In the genomic region with DNA sequence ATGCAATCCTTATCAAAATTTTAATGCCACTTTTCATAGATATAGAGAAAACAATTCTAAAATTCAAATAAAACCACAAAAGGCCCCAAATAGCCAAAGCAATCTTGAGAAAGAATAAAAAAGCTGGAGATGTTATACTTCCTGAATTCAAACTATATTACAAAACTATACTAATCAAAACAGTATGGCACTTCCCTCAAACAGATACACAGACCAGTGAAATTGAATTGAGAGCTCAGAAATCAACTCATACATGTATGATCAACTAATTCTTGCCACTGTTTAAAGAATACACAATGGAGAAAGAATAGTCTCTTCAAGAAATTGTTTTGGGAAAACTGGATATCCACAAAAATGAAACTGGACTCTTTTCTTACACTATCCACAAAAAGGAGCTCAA, we compare ENCODE assay signal across 31 cellular contexts. TPM values are rescaled to one million over a fixed set of nuclear protein-coding genes. Genes with fewer than 3 reads are reported as not detected.
DNase-seq lines count a peak whose midpoint lies in the region; ATAC-seq, FAIRE-seq and TF ChIP-seq lines count a peak whose summit lies in the region.
"Had no signal": no experiment of that assay in that cellular context is flagged by ENCODE, and none has a peak within 500 bp of the region (broad histone marks: within the 10 kb centered on the region; RNA-seq: fewer than 3 reads in every experiment).

No MANE protein-coding gene starts in this region.

- no peaks in the 10 kb centered on the region for H3K27me3 ChIP-seq in H1 (replicated peaks in 1 of 4; ENCODE audit: control insufficient read depth in 3 of 4, extremely low read depth in 1 of 4, insufficient read depth in 3 of 4, low read length in 3 of 4)
- H3K27me3 ChIP-seq in colonic mucosa: no peaks in the 10 kb centered on the region
- H3K27me3 ChIP-seq: BE2C, BLaER1 had no signal

- no peak overlapping the region for H4K8ac ChIP-seq in H1 (ENCODE audit: extremely low read depth, insufficient read depth, low read length)

- H3K36me3 Mint-ChIP-seq in WTC11: peaks cover 9% of the 10 kb centered on the region
- H3K36me3 Mint-ChIP-seq in activated naive CD4-positive, alpha-beta T cell treated with anti-CD3 and anti-CD28 coated beads, Interleukin-2, amount 10 ng/mL, durations not matched to agents 7 days and 5 days: no peaks in the 10 kb centered on the region
- H3K36me3 Mint-ChIP-seq: CD14-positive monocyte; CD4-positive, alpha-beta memory T cell; CD4-positive, CD25-positive, alpha-beta regulatory T cell; CD8-positive, alpha-beta memory T cell had no signal

- H2BK15ac ChIP-seq in H1 (ENCODE audit: low read length): no peak overlapping the region

- no peak overlapping the region for H3K4ac ChIP-seq in H1 (replicated peaks; ENCODE audit: insufficient read length, low read depth, low read length)

- no peak for TF ChIP-seq EP300 in H1 (IDR thresholded peaks at IDR 0.05; ENCODE audit: borderline replicate concordance in 1 of 2, low read depth in 2 of 2, low read length in 2 of 2)

- H3K9ac ChIP-seq in H1 (replicated peaks in 1 of 4; ENCODE audit: extremely low read depth in 1 of 4, low read depth in 3 of 4, low read length in 3 of 4) (no peak overlapping the region), colonic mucosa (ENCODE audit: low read depth in 2 of 2, low read length in 2 of 2) (no peak overlapping the region)
- H3K9ac ChIP-seq: BLaER1 had no signal

- DNase-seq in KBM-7 (peak; percentile 0), WTC11 (ENCODE audit: low spot score) (no peak), H1 (ENCODE audit: low read depth in 1 of 2, low spot score in 2 of 2) (no peak), colonic mucosa (no peak)
- DNase-seq in activated naive CD4-positive, alpha-beta T cell treated with anti-CD3 and anti-CD28 coated beads, Interleukin-2, amount 10 ng/mL, durations not matched to agents 7 days and 5 days: no peak
- DNase-seq: 8988T; ACHN; BE2C; C1 segment of cervical spinal cord; CD4-positive, alpha-beta memory T cell; CD4-positive, CD25-positive, alpha-beta regulatory T cell; CD8-positive, alpha-beta memory T cell; COR-L47; DMS 273 treated with DMSO at 0.1 percent for 48 hours; DMS153; DMS53; DMS79; DND-41; EL; GDM1 had no signal

- no peak overlapping the region for H4K5ac ChIP-seq in H1 (ENCODE audit: insufficient read length, low read depth, low read length)

- no peaks in the 10 kb centered on the region for H4K20me1 ChIP-seq in H1 (replicated peaks in 1 of 2; ENCODE audit: control insufficient read depth in 1 of 2, insufficient read depth in 2 of 2, low read length in 2 of 2)
- H4K20me1 ChIP-seq: BLaER1 had no signal

- no peak overlapping the region for H3K4me2 ChIP-seq in H1 (ENCODE audit: insufficient read depth in 1 of 2, low read depth in 2 of 2, low read length in 2 of 2)
- H3K4me2 ChIP-seq: BLaER1 had no signal

- no peak overlapping the region for H3K4me3 Mint-ChIP-seq in WTC11
- no peak overlapping the region for H3K4me3 Mint-ChIP-seq in activated naive CD4-positive, alpha-beta T cell treated with anti-CD3 and anti-CD28 coated beads, Interleukin-2, amount 10 ng/mL, durations not matched to agents 7 days and 5 days
- H3K4me3 Mint-ChIP-seq: CD14-positive monocyte; CD4-positive, alpha-beta memory T cell; CD4-positive, CD25-positive, alpha-beta regulatory T cell; CD8-positive, alpha-beta memory T cell had no signal

- H3K4me1 Mint-ChIP-seq in WTC11: no peaks in the 10 kb centered on the region
- no peaks in the 10 kb centered on the region for H3K4me1 Mint-ChIP-seq in activated naive CD4-positive, alpha-beta T cell treated with anti-CD3 and anti-CD28 coated beads, Interleukin-2, amount 10 ng/mL, durations not matched to agents 7 days and 5 days
- H3K4me1 Mint-ChIP-seq: CD14-positive monocyte; CD4-positive, alpha-beta memory T cell; CD4-positive, CD25-positive, alpha-beta regulatory T cell; CD8-positive, alpha-beta memory T cell had no signal

- H3K4me1 ChIP-seq in HEK293 (ENCODE audit: control insufficient read depth, insufficient read depth, low read length) (no peaks in the 10 kb centered on the region), H1 (replicated peaks in 1 of 4; ENCODE audit: control insufficient read depth in 3 of 4, insufficient read depth in 4 of 4, low read length in 3 of 4) (no peaks in the 10 kb centered on the region), colonic mucosa (no peaks in the 10 kb centered on the region)
- H3K4me1 ChIP-seq: BE2C, BLaER1 had no signal

- ATAC-seq in WTC11 (no peak), HG02610 (IDR thresholded peaks at IDR 0.05; ENCODE audit: unreplicated experiment) (no peak), HG02840 (IDR thresholded peaks at IDR 0.05; ENCODE audit: low FRiP score, unreplicated experiment) (no peak)
- ATAC-seq: GM12878 had no signal

- intact Hi-C loops in colonic mucosa (cut with DNase I): no loop called here

- H3K14ac ChIP-seq in H1 (ENCODE audit: insufficient read length): no peak overlapping the region

- H3K23ac ChIP-seq in H1 (ENCODE audit: insufficient read length): no peak overlapping the region

- no peak overlapping the region for H2BK20ac ChIP-seq in H1 (ENCODE audit: low read length)

- CTCF ChIA-PET in HEK293 (lab: Yijun Ruan, JAX): no interaction called here
- CTCF ChIA-PET in WTC11 (lab: Charles Lee): no interaction called here
- CTCF ChIA-PET in H1 (lab: Charles Lee; ENCODE audit: partially characterized antibody): interaction anchor here (0.6 to 1.0 kb wide), 2 partner anchors 14 to 68 kb away, joined by 6 read pairs; no protein-coding TSS in a partner anchor
- CTCF ChIA-PET in activated naive CD4-positive, alpha-beta T cell treated with anti-CD3 and anti-CD28 coated beads, Interleukin-2, amount 10 ng/mL, durations not matched to agents 7 days and 5 days (lab: Charles Lee): no interaction called here

- H3K27ac Mint-ChIP-seq in WTC11: no peak overlapping the region
- no peak overlapping the region for H3K27ac Mint-ChIP-seq in activated naive CD4-positive, alpha-beta T cell treated with anti-CD3 and anti-CD28 coated beads, Interleukin-2, amount 10 ng/mL, durations not matched to agents 7 days and 5 days
- H3K27ac Mint-ChIP-seq: CD14-positive monocyte; CD4-positive, alpha-beta memory T cell; CD4-positive, CD25-positive, alpha-beta regulatory T cell; CD8-positive, alpha-beta memory T cell had no signal

- H3K18ac ChIP-seq in H1 (ENCODE audit: extremely low read depth, low read length): no peak overlapping the region

- H4K91ac ChIP-seq in H1 (replicated peaks; ENCODE audit: insufficient read length, low read length): no peak overlapping the region

- TF ChIP-seq POLR2A in H1 (IDR thresholded peaks at IDR 0.05; ENCODE audit: control extremely low read depth in 1 of 2, low read depth in 2 of 2, low read length in 2 of 2): no peak

- H2BK12ac ChIP-seq in H1 (ENCODE audit: low read depth, low read length): no peak overlapping the region

- peaks cover 16% of the 10 kb centered on the region for H3K9me3 Mint-ChIP-seq in WTC11
- peaks cover 10% of the 10 kb centered on the region for H3K9me3 Mint-ChIP-seq in activated naive CD4-positive, alpha-beta T cell treated with anti-CD3 and anti-CD28 coated beads, Interleukin-2, amount 10 ng/mL, durations not matched to agents 7 days and 5 days

- H3K23me2 ChIP-seq in H1 (ENCODE audit: low read depth, low read length): no peaks in the 10 kb centered on the region

- no peak overlapping the region for H2AK5ac ChIP-seq in H1 (ENCODE audit: low read depth, low read length)

- no peaks in the 10 kb centered on the region for H3K79me2 ChIP-seq in H1 (ENCODE audit: control insufficient read depth in 1 of 2, insufficient read depth in 2 of 2, low read length in 2 of 2)

- H3K9me3 ChIP-seq in HEK293 (ENCODE audit: control insufficient read depth, insufficient read depth, low read depth, low read length) (no peaks in the 10 kb centered on the region; the same call in 1 of the 2 replicates), H1 (ENCODE audit: insufficient read depth in 2 of 2, low read depth in 1 of 2, low read length in 1 of 2) (0 out of 4 replicates have a peak, but pooled peaks cover 6 to 8% of the 10 kb centered on the region in 2 experiments), colonic mucosa (peaks cover 3% of the 10 kb centered on the region)
- H3K9me3 ChIP-seq: BE2C had no signal

- in situ Hi-C loops in KBM-7 (cut with MboI; ENCODE audit: low pct_unique_long_range_greater_than_20kb, low sequenced_read_pairs): no loop called here

- TF ChIP-seq CTCF in HEK293 (tag by site-specific recombination; IDR thresholded peaks at IDR 0.05): no peak
- TF ChIP-seq CTCF in WTC11 (IDR thresholded peaks at IDR 0.05): no peak
- no peak for TF ChIP-seq CTCF in H1 (IDR thresholded peaks at IDR 0.05; ENCODE audit: control extremely low read depth in 1 of 3, insufficient read depth in 1 of 3, low read depth in 1 of 3, low read length in 3 of 3)
- no peak for TF ChIP-seq CTCF in colonic mucosa (IDR thresholded peaks at IDR 0.05)

- no peak overlapping the region for H3K56ac ChIP-seq in H1 (replicated peaks; ENCODE audit: insufficient read length, low read depth, low read length)

- no peak for TF ChIP-seq RAD21 in H1 (IDR thresholded peaks at IDR 0.05 in 1 of 2, conservative IDR thresholded peaks at IDR 0.05 in 1 of 2; ENCODE audit: low read depth in 2 of 2, low read length in 2 of 2)

- H2AFZ ChIP-seq in H1 (ENCODE audit: low read length): no peak overlapping the region

- POLR2A ChIA-PET in HEK293 (lab: Yijun Ruan, JAX) (no interaction called here), WTC11 (lab: Charles Lee) (no interaction called here), H1 (lab: Charles Lee; ENCODE audit: partially characterized antibody) (no interaction called here)

- H2BK5ac ChIP-seq in H1 (ENCODE audit: low read depth, low read length): no peak overlapping the region

- H3K27ac ChIP-seq in HEK293 (ENCODE audit: extremely low read depth, low read depth, low read length): no peak overlapping the region
- H3K27ac ChIP-seq in H1 (ENCODE audit: low read depth, low read length): no peak overlapping the region
- H3K27ac ChIP-seq in colonic mucosa: no peak overlapping the region
- H3K27ac ChIP-seq: BLaER1 had no signal

- peaks cover 2% of the 10 kb centered on the region; the same call in 1 of the 2 replicates for H3K27me3 Mint-ChIP-seq in WTC11 (ENCODE audit: low read depth)
- H3K27me3 Mint-ChIP-seq in activated naive CD4-positive, alpha-beta T cell treated with anti-CD3 and anti-CD28 coated beads, Interleukin-2, amount 10 ng/mL, durations not matched to agents 7 days and 5 days: no peaks in the 10 kb centered on the region
- H3K27me3 Mint-ChIP-seq: CD4-positive, alpha-beta memory T cell; CD4-positive, CD25-positive, alpha-beta regulatory T cell; CD8-positive, alpha-beta memory T cell had no signal

- H3K4me3 ChIP-seq in HEK293 (ENCODE audit: low read depth, low read length) (no peak overlapping the region), H1 (ENCODE audit: extremely low read depth in 1 of 4, insufficient read depth in 2 of 4, low read depth in 3 of 4, low read length in 4 of 4) (no peak overlapping the region), colonic mucosa (no peak overlapping the region)
- H3K4me3 ChIP-seq: BLaER1, GM12878 had no signal

- H3K79me1 ChIP-seq in H1 (ENCODE audit: low read depth, low read length): no peaks in the 10 kb centered on the region

- no peak overlapping the region for H2BK120ac ChIP-seq in H1 (replicated peaks; ENCODE audit: low read depth, low read length)

- no peak for FAIRE-seq in H1 (lab: Jason Lieb, UNC)
- FAIRE-seq: GM12878, GM12892, GM18507 had no signal

- H3K36me3 ChIP-seq in HEK293 (ENCODE audit: control insufficient read depth in 2 of 2, insufficient read depth in 1 of 2, low read length in 2 of 2) (no peaks in the 10 kb centered on the region), H1 (ENCODE audit: control insufficient read depth in 2 of 4, insufficient read depth in 4 of 4, low read length in 3 of 4) (no peaks in the 10 kb centered on the region), colonic mucosa (no peaks in the 10 kb centered on the region)
- H3K36me3 ChIP-seq: BE2C, BLaER1 had no signal

RNA-seq across cellular contexts. Expression of a gene that starts 55.4 kb away (rescaled TPM):
- total RNA-seq in WTC11 (2021): 0.09 to 0.18 TPM (median 0.16 TPM) in 3 replicates
- total RNA-seq in H1 (2021; fragmentation: NEBNext Ultra II Directional; extraction: Animal tissue kit (Norgen Biotek cat#: 25700)): 0.24 and 0.29 TPM in 2 replicates
- polyA plus RNA-seq in H1 (2011; rRNA removed): 0.03 and 0.08 TPM in 2 replicates
- 0.03 TPM for polyA plus RNA-seq in H1 (2011; cell fraction: cytosol; rRNA removed)
- polyA plus RNA-seq in H1 (2011; cell fraction: nucleus; rRNA removed): 0.09 TPM
- polyA plus RNA-seq in H1 (2012, experiment 1 of 2): 0.05 to 0.12 TPM (median 0.11 TPM) in 4 replicates
- polyA plus RNA-seq in H1 (2012, experiment 2 of 2): 0.07 TPM
- 0.14 TPM for polyA plus RNA-seq in H1 (2013, experiment 1 of 2)
- polyA plus RNA-seq in H1 (2013, experiment 2 of 2): 0.13 TPM
- not detected in 2 replicates for polyA minus RNA-seq in H1 (2011; rRNA and poly(A)+ RNA removed)
- not detected for polyA minus RNA-seq in H1 (2011; cell fraction: cytosol; rRNA and poly(A)+ RNA removed)
- not detected for polyA minus RNA-seq in H1 (2011; cell fraction: nucleus; rRNA and poly(A)+ RNA removed)
- total RNA-seq in colonic mucosa: not detected
- total RNA-seq: A673; CD4-positive, alpha-beta memory T cell; CD4-positive, CD25-positive, alpha-beta regulatory T cell; CD8-positive, alpha-beta memory T cell; G401 had no signal
- polyA plus RNA-seq: AG04450; CD14-positive monocyte; CD4-positive, alpha-beta memory T cell; CD4-positive, CD25-positive, alpha-beta regulatory T cell; CD8-positive, alpha-beta memory T cell had no signal
